1 cellular context compared by ENCODE assay signal in the genomic region with DNA sequence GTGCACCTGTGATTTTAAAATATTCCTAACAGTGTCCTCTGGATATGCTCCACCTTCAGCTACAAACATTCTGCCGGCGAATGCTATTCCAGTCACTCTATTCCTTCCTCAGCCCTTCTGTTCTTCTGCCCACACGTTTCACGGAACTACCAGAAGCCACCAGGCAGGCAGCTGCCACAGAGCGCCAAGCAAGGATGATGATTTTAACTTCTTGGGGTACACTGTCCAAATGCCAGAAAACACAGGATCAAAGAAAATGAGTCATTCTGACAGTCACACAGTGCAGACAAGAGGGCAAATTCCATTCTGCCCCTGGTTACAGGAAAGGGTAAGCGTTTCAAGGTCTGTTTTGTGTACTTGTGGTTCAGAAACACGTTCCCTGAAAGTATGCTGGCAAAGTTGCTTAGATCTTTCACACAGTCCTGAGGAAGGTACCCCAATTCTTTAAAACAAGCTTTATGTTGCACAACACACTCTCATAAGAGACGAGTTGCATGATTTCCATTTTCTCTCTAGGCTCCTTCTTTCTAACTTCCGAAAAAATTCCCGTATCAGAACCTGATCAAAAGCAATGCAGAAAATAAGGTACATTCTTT.
TF ChIP-seq lines count a peak whose summit lies in the region.

No MANE protein-coding gene starts in this region.

TF ChIP-seq in HepG2, 621 proteins besides CTCF, POLR2A, EP300 and RAD21 (continued from another document and continues in another):
- TF ChIP-seq, protein P1, sequence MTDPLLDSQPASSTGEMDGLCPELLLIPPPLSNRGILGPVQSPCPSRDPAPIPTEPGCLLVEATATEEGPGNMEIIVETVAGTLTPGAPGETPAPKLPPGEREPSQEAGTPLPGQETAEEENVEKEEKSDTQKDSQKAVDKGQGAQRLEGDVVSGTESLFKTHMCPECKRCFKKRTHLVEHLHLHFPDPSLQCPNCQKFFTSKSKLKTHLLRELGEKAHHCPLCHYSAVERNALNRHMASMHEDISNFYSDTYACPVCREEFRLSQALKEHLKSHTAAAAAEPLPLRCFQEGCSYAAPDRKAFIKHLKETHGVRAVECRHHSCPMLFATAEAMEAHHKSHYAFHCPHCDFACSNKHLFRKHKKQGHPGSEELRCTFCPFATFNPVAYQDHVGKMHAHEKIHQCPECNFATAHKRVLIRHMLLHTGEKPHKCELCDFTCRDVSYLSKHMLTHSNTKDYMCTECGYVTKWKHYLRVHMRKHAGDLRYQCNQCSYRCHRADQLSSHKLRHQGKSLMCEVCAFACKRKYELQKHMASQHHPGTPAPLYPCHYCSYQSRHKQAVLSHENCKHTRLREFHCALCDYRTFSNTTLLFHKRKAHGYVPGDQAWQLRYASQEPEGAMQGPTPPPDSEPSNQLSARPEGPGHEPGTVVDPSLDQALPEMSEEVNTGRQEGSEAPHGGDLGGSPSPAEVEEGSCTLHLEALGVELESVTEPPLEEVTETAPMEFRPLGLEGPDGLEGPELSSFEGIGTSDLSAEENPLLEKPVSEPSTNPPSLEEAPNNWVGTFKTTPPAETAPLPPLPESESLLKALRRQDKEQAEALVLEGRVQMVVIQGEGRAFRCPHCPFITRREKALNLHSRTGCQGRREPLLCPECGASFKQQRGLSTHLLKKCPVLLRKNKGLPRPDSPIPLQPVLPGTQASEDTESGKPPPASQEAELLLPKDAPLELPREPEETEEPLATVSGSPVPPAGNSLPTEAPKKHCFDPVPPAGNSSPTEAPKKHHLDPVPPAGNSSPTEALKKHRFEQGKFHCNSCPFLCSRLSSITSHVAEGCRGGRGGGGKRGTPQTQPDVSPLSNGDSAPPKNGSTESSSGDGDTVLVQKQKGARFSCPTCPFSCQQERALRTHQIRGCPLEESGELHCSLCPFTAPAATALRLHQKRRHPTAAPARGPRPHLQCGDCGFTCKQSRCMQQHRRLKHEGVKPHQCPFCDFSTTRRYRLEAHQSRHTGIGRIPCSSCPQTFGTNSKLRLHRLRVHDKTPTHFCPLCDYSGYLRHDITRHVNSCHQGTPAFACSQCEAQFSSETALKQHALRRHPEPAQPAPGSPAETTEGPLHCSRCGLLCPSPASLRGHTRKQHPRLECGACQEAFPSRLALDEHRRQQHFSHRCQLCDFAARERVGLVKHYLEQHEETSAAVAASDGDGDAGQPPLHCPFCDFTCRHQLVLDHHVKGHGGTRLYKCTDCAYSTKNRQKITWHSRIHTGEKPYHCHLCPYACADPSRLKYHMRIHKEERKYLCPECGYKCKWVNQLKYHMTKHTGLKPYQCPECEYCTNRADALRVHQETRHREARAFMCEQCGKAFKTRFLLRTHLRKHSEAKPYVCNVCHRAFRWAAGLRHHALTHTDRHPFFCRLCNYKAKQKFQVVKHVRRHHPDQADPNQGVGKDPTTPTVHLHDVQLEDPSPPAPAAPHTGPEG (CRISPR knock-in tag; IDR thresholded peaks at IDR 0.05), result 0 out of 2 replicates have a peak, but pooled peaks have one; percentile 25
- TF ChIP-seq HOXA9 (CRISPR knock-in tag; IDR thresholded peaks at IDR 0.05; ENCODE audit: borderline replicate concordance) (no peak), ZNF484 (CRISPR knock-in tag; IDR thresholded peaks at IDR 0.05; ENCODE audit: borderline replicate concordance, low read depth) (no peak), ATF7 (IDR thresholded peaks at IDR 0.05) (no peak), ATF7 (CRISPR knock-in tag; IDR thresholded peaks at IDR 0.05) (no peak; the same call in 1 of the 2 replicates), ZNF350 (CRISPR knock-in tag; IDR thresholded peaks at IDR 0.05; ENCODE audit: borderline replicate concordance, low read depth) (peak; percentile 66; the same call in 1 of the 2 replicates), NFIC (IDR thresholded peaks at IDR 0.05; ENCODE audit: low read length) (peak; percentile 98), TAF15 (IDR thresholded peaks at IDR 0.05; ENCODE audit: low read depth, low read length, poor library complexity, severe bottlenecking) (no peak), HNF4A (CRISPR knock-in tag; IDR thresholded peaks at IDR 0.05) (peak; percentile 100), ZNF124 (CRISPR knock-in tag; IDR thresholded peaks at IDR 0.05) (peak; percentile 79), MAFF (IDR thresholded peaks at IDR 0.05; ENCODE audit: low read depth, low read length) (peak; percentile 55; the same call in 1 of the 2 replicates), ASH2L (IDR thresholded peaks at IDR 0.05; ENCODE audit: insufficient read length, low read depth, low read length) (peak; percentile 94), SP140L (CRISPR knock-in tag; IDR thresholded peaks at IDR 0.05; ENCODE audit: borderline replicate concordance) (0 out of 2 replicates have a peak, but pooled peaks have one; percentile 38), ZC3H13 (CRISPR knock-in tag; IDR thresholded peaks at IDR 0.05) (no peak), SUZ12 (IDR thresholded peaks at IDR 0.05; ENCODE audit: low read depth, low read length) (no peak), SRF (IDR thresholded peaks at IDR 0.05; ENCODE audit: low read depth, low read length) (no peak), HNF4G (IDR thresholded peaks at IDR 0.05; ENCODE audit: borderline replicate concordance, low read depth, low read length) (peak; percentile 98), HNF4G (CRISPR knock-in tag; IDR thresholded peaks at IDR 0.05; ENCODE audit: borderline replicate concordance, low read depth) (peak; percentile 96; the same call in 1 of the 2 replicates), ZNF138 (CRISPR knock-in tag; IDR thresholded peaks at IDR 0.05; ENCODE audit: low read depth) (no peak), SP5 (CRISPR knock-in tag; IDR thresholded peaks at IDR 0.05; ENCODE audit: borderline replicate concordance, low read depth) (peak; percentile 53), SKI (IDR thresholded peaks at IDR 0.05; ENCODE audit: partially characterized antibody) (peak; percentile 54), MIER3 (CRISPR knock-in tag; IDR thresholded peaks at IDR 0.05; ENCODE audit: borderline replicate concordance) (peak; percentile 96), TP53 (CRISPR knock-in tag; conservative IDR thresholded peaks at IDR 0.05) (no peak; the same call in 1 of the 2 replicates), KAT2B (IDR thresholded peaks at IDR 0.05; ENCODE audit: borderline replicate concordance, low read depth, low read length) (no peak), ZFP36L2 (CRISPR knock-in tag; IDR thresholded peaks at IDR 0.05) (0 out of 2 replicates have a peak, but pooled peaks have one; percentile 73), JUN (CRISPR knock-in tag; IDR thresholded peaks at IDR 0.05) (peak; percentile 95), ZNF557 (CRISPR knock-in tag; IDR thresholded peaks at IDR 0.05) (no peak), HNRNPLL (IDR thresholded peaks at IDR 0.05; ENCODE audit: low read depth, low read length, poor library complexity, severe bottlenecking) (no peak), RBM39 (IDR thresholded peaks at IDR 0.05; ENCODE audit: low read depth, low read length, poor library complexity, severe bottlenecking) (no peak), ZNF773 (CRISPR knock-in tag; IDR thresholded peaks at IDR 0.05; ENCODE audit: borderline replicate concordance) (no peak), RFX3 (CRISPR knock-in tag; IDR thresholded peaks at IDR 0.05) (peak; percentile 54; the same call in 1 of the 2 replicates), ZNF441 (CRISPR knock-in tag; IDR thresholded peaks at IDR 0.05; ENCODE audit: borderline replicate concordance) (peak; percentile 86), ZNF790 (CRISPR knock-in tag; IDR thresholded peaks at IDR 0.05; ENCODE audit: borderline replicate concordance) (no peak), ZNF510 (CRISPR knock-in tag; IDR thresholded peaks at IDR 0.05; ENCODE audit: low read depth) (no peak), ZFP90 (CRISPR knock-in tag; IDR thresholded peaks at IDR 0.05; ENCODE audit: borderline replicate concordance) (no peak)
- TF ChIP-seq, protein P2, sequence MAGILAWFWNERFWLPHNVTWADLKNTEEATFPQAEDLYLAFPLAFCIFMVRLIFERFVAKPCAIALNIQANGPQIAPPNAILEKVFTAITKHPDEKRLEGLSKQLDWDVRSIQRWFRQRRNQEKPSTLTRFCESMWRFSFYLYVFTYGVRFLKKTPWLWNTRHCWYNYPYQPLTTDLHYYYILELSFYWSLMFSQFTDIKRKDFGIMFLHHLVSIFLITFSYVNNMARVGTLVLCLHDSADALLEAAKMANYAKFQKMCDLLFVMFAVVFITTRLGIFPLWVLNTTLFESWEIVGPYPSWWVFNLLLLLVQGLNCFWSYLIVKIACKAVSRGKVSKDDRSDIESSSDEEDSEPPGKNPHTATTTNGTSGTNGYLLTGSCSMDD (CRISPR knock-in tag; IDR thresholded peaks at IDR 0.05), result no peak
- TF ChIP-seq, protein P3, sequence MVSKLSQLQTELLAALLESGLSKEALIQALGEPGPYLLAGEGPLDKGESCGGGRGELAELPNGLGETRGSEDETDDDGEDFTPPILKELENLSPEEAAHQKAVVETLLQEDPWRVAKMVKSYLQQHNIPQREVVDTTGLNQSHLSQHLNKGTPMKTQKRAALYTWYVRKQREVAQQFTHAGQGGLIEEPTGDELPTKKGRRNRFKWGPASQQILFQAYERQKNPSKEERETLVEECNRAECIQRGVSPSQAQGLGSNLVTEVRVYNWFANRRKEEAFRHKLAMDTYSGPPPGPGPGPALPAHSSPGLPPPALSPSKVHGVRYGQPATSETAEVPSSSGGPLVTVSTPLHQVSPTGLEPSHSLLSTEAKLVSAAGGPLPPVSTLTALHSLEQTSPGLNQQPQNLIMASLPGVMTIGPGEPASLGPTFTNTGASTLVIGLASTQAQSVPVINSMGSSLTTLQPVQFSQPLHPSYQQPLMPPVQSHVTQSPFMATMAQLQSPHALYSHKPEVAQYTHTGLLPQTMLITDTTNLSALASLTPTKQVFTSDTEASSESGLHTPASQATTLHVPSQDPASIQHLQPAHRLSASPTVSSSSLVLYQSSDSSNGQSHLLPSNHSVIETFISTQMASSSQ (IDR thresholded peaks at IDR 0.05; ENCODE audit: low read depth), result peak; percentile 77
- TF ChIP-seq, protein P3 (CRISPR knock-in tag; IDR thresholded peaks at IDR 0.05; ENCODE audit: borderline replicate concordance), result peak; percentile 91; the same call in 1 of the 2 replicates
- TF ChIP-seq, protein P4, sequence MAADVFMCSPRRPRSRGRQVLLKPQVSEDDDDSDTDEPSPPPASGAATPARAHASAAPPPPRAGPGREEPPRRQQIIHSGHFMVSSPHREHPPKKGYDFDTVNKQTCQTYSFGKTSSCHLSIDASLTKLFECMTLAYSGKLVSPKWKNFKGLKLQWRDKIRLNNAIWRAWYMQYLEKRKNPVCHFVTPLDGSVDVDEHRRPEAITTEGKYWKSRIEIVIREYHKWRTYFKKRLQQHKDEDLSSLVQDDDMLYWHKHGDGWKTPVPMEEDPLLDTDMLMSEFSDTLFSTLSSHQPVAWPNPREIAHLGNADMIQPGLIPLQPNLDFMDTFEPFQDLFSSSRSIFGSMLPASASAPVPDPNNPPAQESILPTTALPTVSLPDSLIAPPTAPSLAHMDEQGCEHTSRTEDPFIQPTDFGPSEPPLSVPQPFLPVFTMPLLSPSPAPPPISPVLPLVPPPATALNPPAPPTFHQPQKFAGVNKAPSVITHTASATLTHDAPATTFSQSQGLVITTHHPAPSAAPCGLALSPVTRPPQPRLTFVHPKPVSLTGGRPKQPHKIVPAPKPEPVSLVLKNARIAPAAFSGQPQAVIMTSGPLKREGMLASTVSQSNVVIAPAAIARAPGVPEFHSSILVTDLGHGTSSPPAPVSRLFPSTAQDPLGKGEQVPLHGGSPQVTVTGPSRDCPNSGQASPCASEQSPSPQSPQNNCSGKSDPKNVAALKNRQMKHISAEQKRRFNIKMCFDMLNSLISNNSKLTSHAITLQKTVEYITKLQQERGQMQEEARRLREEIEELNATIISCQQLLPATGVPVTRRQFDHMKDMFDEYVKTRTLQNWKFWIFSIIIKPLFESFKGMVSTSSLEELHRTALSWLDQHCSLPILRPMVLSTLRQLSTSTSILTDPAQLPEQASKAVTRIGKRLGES (CRISPR knock-in tag; IDR thresholded peaks at IDR 0.05; ENCODE audit: borderline replicate concordance), result 0 out of 2 replicates have a peak, but pooled peaks have one; percentile 73
- TF ChIP-seq, protein P5, sequence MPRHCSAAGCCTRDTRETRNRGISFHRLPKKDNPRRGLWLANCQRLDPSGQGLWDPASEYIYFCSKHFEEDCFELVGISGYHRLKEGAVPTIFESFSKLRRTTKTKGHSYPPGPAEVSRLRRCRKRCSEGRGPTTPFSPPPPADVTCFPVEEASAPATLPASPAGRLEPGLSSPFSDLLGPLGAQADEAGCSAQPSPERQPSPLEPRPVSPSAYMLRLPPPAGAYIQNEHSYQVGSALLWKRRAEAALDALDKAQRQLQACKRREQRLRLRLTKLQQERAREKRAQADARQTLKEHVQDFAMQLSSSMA (CRISPR knock-in tag; IDR thresholded peaks at IDR 0.05), result no peak
- TF ChIP-seq, protein P6, sequence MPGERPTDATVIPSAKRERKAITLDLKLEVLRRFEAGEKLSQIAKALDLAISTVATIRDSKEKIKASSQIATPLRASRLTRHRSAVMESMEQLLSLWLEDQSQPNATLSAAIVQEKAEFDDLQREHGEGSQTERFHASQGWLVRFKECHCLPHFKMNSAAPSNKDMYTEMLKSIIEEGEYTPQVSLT (CRISPR knock-in tag; IDR thresholded peaks at IDR 0.05; ENCODE audit: borderline replicate concordance, low read depth), result no peak
- TF ChIP-seq, protein P7, sequence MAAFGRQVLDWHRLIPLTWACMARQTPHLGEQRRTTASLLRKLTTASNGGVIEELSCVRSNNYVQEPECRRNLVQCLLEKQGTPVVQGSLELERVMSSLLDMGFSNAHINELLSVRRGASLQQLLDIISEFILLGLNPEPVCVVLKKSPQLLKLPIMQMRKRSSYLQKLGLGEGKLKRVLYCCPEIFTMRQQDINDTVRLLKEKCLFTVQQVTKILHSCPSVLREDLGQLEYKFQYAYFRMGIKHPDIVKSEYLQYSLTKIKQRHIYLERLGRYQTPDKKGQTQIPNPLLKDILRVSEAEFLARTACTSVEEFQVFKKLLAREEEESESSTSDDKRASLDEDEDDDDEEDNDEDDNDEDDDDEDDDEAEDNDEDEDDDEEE (CRISPR knock-in tag; IDR thresholded peaks at IDR 0.05), result no peak
- TF ChIP-seq, protein P8, sequence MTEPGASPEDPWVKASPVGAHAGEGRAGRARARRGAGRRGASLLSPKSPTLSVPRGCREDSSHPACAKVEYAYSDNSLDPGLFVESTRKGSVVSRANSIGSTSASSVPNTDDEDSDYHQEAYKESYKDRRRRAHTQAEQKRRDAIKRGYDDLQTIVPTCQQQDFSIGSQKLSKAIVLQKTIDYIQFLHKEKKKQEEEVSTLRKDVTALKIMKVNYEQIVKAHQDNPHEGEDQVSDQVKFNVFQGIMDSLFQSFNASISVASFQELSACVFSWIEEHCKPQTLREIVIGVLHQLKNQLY (CRISPR knock-in tag; IDR thresholded peaks at IDR 0.05), result peak; percentile 92
- TF ChIP-seq, protein P9, sequence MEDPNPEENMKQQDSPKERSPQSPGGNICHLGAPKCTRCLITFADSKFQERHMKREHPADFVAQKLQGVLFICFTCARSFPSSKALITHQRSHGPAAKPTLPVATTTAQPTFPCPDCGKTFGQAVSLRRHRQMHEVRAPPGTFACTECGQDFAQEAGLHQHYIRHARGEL (CRISPR knock-in tag; IDR thresholded peaks at IDR 0.05), result no peak
